Comparison of ENCODE assay signal across 1 cellular context in the genomic region with DNA sequence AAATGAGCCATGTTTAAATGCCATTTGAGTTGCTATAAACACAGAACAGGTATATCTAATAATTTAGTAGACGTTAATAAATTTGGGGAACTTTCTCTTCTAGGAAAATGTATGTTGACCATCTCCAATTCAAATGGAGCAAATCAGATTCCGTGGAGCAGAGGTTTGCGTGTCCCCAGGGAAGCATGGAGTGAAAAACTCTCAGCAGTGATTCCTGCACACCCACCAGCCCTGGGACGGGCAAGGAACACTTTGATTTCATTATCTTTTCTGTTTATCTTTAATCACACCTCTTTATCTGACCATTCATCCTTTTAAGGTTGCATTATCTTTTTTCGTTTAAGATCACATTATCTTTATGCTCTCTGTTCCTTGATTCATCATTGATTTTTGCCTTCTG.
TF ChIP-seq lines count a peak whose summit lies in the region.

No MANE protein-coding gene starts in this region.

TF ChIP-seq in GM12878, 131 proteins besides CTCF, POLR2A, EP300 and RAD21:
- TF ChIP-seq JUND (IDR thresholded peaks at IDR 0.05; ENCODE audit: low read depth, low read length), result no peak
- TF ChIP-seq, protein P1, sequence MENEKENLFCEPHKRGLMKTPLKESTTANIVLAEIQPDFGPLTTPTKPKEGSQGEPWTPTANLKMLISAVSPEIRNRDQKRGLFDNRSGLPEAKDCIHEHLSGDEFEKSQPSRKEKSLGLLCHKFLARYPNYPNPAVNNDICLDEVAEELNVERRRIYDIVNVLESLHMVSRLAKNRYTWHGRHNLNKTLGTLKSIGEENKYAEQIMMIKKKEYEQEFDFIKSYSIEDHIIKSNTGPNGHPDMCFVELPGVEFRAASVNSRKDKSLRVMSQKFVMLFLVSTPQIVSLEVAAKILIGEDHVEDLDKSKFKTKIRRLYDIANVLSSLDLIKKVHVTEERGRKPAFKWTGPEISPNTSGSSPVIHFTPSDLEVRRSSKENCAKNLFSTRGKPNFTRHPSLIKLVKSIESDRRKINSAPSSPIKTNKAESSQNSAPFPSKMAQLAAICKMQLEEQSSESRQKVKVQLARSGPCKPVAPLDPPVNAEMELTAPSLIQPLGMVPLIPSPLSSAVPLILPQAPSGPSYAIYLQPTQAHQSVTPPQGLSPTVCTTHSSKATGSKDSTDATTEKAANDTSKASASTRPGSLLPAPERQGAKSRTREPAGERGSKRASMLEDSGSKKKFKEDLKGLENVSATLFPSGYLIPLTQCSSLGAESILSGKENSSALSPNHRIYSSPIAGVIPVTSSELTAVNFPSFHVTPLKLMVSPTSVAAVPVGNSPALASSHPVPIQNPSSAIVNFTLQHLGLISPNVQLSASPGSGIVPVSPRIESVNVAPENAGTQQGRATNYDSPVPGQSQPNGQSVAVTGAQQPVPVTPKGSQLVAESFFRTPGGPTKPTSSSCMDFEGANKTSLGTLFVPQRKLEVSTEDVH (IDR thresholded peaks at IDR 0.05; ENCODE audit: low read depth, partially characterized antibody), result no peak
- TF ChIP-seq HDAC2 (IDR thresholded peaks at IDR 0.05), result no peak
